ENCODE assay signal across 15 cellular contexts in the genomic region with DNA sequence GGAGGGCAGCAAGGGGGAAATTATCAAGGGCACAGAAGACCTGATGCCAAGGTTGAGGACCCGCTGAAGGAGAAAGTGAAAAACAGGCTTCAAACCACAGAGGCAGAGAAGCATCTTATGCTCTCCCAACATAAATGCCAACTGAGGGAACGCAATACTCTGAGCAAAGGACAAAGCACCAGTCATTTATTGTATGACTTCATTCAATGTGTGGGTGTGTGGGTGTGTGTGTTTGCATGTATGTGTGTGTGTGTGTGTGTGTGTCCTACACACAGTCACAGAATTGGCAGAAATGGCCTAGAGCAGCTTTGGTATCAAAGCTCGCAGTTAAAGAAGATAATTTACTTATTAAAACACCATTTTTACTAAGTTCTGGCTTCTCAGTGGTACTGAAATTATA. TPM values are rescaled to one million over a fixed set of nuclear protein-coding genes. Genes with fewer than 3 reads are reported as not detected.
DNase-seq lines count a peak whose midpoint lies in the region; ATAC-seq and TF ChIP-seq lines count a peak whose summit lies in the region.
"Had no signal": no experiment of that assay in that cellular context is flagged by ENCODE, and none has a peak within 500 bp of the region (broad histone marks: within the 10 kb centered on the region; RNA-seq: fewer than 3 reads in every experiment).

No MANE protein-coding gene starts in this region.

- no peaks in the 10 kb centered on the region for H3K4me1 ChIP-seq in MM.1S (ENCODE audit: low read length)

- POLR2A ChIA-PET in activated naive CD8-positive, alpha-beta T cell treated with anti-CD3 and anti-CD28 coated beads, Interleukin-2, amount 10 ng/mL, durations not matched to agents 7 days and 5 days (lab: Charles Lee), result no interaction called here

- DNase-seq in activated T-cell treated with anti-CD3 and anti-CD28 coated beads, Interleukin-2, amount 50 U/mL, for 24 hours, result no peak
- DNase-seq in activated T-cell treated with anti-CD3 and anti-CD28 coated beads for 4 hours, result no peak
- no peak for DNase-seq in T-helper 17 cell
- DNase-seq in activated naive CD8-positive, alpha-beta T cell treated with anti-CD3 and anti-CD28 coated beads, Interleukin-2, amount 10 ng/mL, durations not matched to agents 7 days and 5 days, result no peak
- DNase-seq in sciatic nerve (ENCODE audit: low spot score), result no peak
- no peak for DNase-seq in MM.1S
- no peak for DNase-seq in pons (ENCODE audit: low spot score)
- DNase-seq: activated CD8-positive, alpha-beta memory T cell treated with anti-CD3 and anti-CD28 coated beads for 24 hours; hippocampal formation; kidney glomerular epithelial cell; NCI-H2029; NCI-H524; right lobe of liver had no signal

- no peaks in the 10 kb centered on the region for H4K20me1 ChIP-seq in MM.1S (ENCODE audit: insufficient read depth, low read length)

- no peaks in the 10 kb centered on the region for H3K9me3 Mint-ChIP-seq in activated T-cell treated with anti-CD3 and anti-CD28 coated beads, Interleukin-2, amount 50 U/mL, for 24 hours
- H3K9me3 Mint-ChIP-seq in activated naive CD8-positive, alpha-beta T cell treated with anti-CD3 and anti-CD28 coated beads, Interleukin-2, amount 10 ng/mL, durations not matched to agents 7 days and 5 days, result no peaks in the 10 kb centered on the region

- H3K9me3 ChIP-seq in T-helper 17 cell (ENCODE audit: control insufficient read depth, low read length, poor library complexity, severe bottlenecking) (no peaks in the 10 kb centered on the region), MM.1S (replicated peaks; ENCODE audit: insufficient read depth, low read length) (no peaks in the 10 kb centered on the region)
- H3K9me3 ChIP-seq: right lobe of liver, SJSA1 had no signal

- no peak for TF ChIP-seq CTCF in MM.1S (IDR thresholded peaks at IDR 0.05; ENCODE audit: low read length)

- H3K79me2 ChIP-seq in MM.1S (ENCODE audit: low read length), result no peaks in the 10 kb centered on the region

- ATAC-seq in T-helper 17 cell (no peak), sciatic nerve (peak; percentile 53), GM18907 (IDR thresholded peaks at IDR 0.05; ENCODE audit: unreplicated experiment) (no peak)
- ATAC-seq in activated naive CD8-positive, alpha-beta T cell treated with anti-CD3 and anti-CD28 coated beads, Interleukin-2, amount 10 ng/mL, durations not matched to agents 7 days and 5 days (ENCODE audit: low read depth), result no peak

- intact Hi-C loops in sciatic nerve (cut with DNase I), result no loop called here

- H3K4me3 ChIP-seq in MM.1S (ENCODE audit: low read length), result no peak overlapping the region
- H3K4me3 ChIP-seq: right lobe of liver, SJSA1 had no signal

- H3K27me3 Mint-ChIP-seq in activated T-cell treated with anti-CD3 and anti-CD28 coated beads, Interleukin-2, amount 50 U/mL, for 24 hours, result no peaks in the 10 kb centered on the region
- no peaks in the 10 kb centered on the region for H3K27me3 Mint-ChIP-seq in T-helper 17 cell
- no peaks in the 10 kb centered on the region for H3K27me3 Mint-ChIP-seq in activated naive CD8-positive, alpha-beta T cell treated with anti-CD3 and anti-CD28 coated beads, Interleukin-2, amount 10 ng/mL, durations not matched to agents 7 days and 5 days

- H3K27ac Mint-ChIP-seq in activated T-cell treated with anti-CD3 and anti-CD28 coated beads, Interleukin-2, amount 50 U/mL, for 24 hours, result peak overlapping the region; percentile 60
- H3K27ac Mint-ChIP-seq in T-helper 17 cell, result peak overlapping the region; percentile 100
- H3K27ac Mint-ChIP-seq in activated naive CD8-positive, alpha-beta T cell treated with anti-CD3 and anti-CD28 coated beads, Interleukin-2, amount 10 ng/mL, durations not matched to agents 7 days and 5 days, result peak overlapping the region; percentile 5

- H3K27me3 ChIP-seq in MM.1S (replicated peaks; ENCODE audit: insufficient read depth, low read length), result no peaks in the 10 kb centered on the region
- H3K27me3 ChIP-seq: right lobe of liver, SJSA1 had no signal

- H3K27ac ChIP-seq in MM.1S (ENCODE audit: low read length), result no peak overlapping the region
- H3K27ac ChIP-seq: right lobe of liver, SJSA1 had no signal

- H3K36me3 Mint-ChIP-seq in activated T-cell treated with anti-CD3 and anti-CD28 coated beads, Interleukin-2, amount 50 U/mL, for 24 hours (ENCODE audit: low read depth), result peaks cover 77% of the 10 kb centered on the region
- H3K36me3 Mint-ChIP-seq in T-helper 17 cell (ENCODE audit: low read depth), result peaks cover 25% of the 10 kb centered on the region
- H3K36me3 Mint-ChIP-seq in activated naive CD8-positive, alpha-beta T cell treated with anti-CD3 and anti-CD28 coated beads, Interleukin-2, amount 10 ng/mL, durations not matched to agents 7 days and 5 days, result peaks cover 70% of the 10 kb centered on the region

- no peak overlapping the region for H3K4me2 ChIP-seq in MM.1S (ENCODE audit: low read depth, low read length)

- H3F3A ChIP-seq in MM.1S (ENCODE audit: insufficient read depth, low read length), result no peaks in the 10 kb centered on the region

- no peaks in the 10 kb centered on the region for H3K9me2 ChIP-seq in MM.1S (replicated peaks; ENCODE audit: insufficient read depth, low read length)

- no peaks in the 10 kb centered on the region; the same call in 1 of the 2 replicates for H3K36me3 ChIP-seq in MM.1S (replicated peaks; ENCODE audit: insufficient read depth, low read length)
- H3K36me3 ChIP-seq: right lobe of liver had no signal

- no peak overlapping the region for H3K4me3 Mint-ChIP-seq in activated T-cell treated with anti-CD3 and anti-CD28 coated beads, Interleukin-2, amount 50 U/mL, for 24 hours
- H3K4me3 Mint-ChIP-seq in T-helper 17 cell, result peak overlapping the region; percentile 75
- no peak overlapping the region for H3K4me3 Mint-ChIP-seq in activated naive CD8-positive, alpha-beta T cell treated with anti-CD3 and anti-CD28 coated beads, Interleukin-2, amount 10 ng/mL, durations not matched to agents 7 days and 5 days

- H3K9ac ChIP-seq in MM.1S (ENCODE audit: low read length), result no peak overlapping the region

- peaks cover 82% of the 10 kb centered on the region for H3K4me1 Mint-ChIP-seq in activated T-cell treated with anti-CD3 and anti-CD28 coated beads, Interleukin-2, amount 50 U/mL, for 24 hours (ENCODE audit: low read depth)
- peaks cover 67% of the 10 kb centered on the region for H3K4me1 Mint-ChIP-seq in T-helper 17 cell
- H3K4me1 Mint-ChIP-seq in activated naive CD8-positive, alpha-beta T cell treated with anti-CD3 and anti-CD28 coated beads, Interleukin-2, amount 10 ng/mL, durations not matched to agents 7 days and 5 days, result peaks cover 67% of the 10 kb centered on the region

- H2AFZ ChIP-seq in MM.1S (ENCODE audit: low read length), result no peak overlapping the region

RNA-seq across cellular contexts. Expression of a gene that starts 51.4 kb away (rescaled TPM):
- total RNA-seq in T-helper 17 cell (100 to 1,000 TPM in 1 of 2 donors, 10 to 100 TPM in 1; 96.4 to 106 TPM), sciatic nerve (40.8 TPM)
- 100 to 1,000 TPM; 100 to 104 TPM for total RNA-seq in activated naive CD8-positive, alpha-beta T cell treated with anti-CD3 and anti-CD28 coated beads, Interleukin-2, amount 10 ng/mL, durations not matched to agents 7 days and 5 days

Comparison
In these comparisons a context has a peak if more than half of its experiments do, and no peak if none do; other contexts are left out.
1. H3K27ac Mint-ChIP-seq: peak in every context shown above with its lines; median percentile 100 in T-helper 17 cell; 60 in activated T-cell treated with anti-CD3 and anti-CD28 coated beads, Interleukin-2, amount 50 U/mL, for 24 hours; 5 in activated naive CD8-positive, alpha-beta T cell treated with anti-CD3 and anti-CD28 coated beads, Interleukin-2, amount 10 ng/mL, durations not matched to agents 7 days and 5 days.